Comparison of ENCODE assay signal across 15 cellular contexts in genomic region chr9:1267141-1267570, GRCh38.
DNase-seq lines count a peak whose midpoint lies in the region; ATAC-seq and FAIRE-seq lines count a peak whose summit lies in the region.
"Had no signal": no experiment of that assay in that cellular context is flagged by ENCODE, and none has a peak within 500 bp of the region (broad histone marks: within the 10 kb centered on the region; RNA-seq: fewer than 3 reads in every experiment).

No MANE protein-coding gene starts in this region.

- FAIRE-seq in RCC 7860 (lab: Jason Lieb, UNC) = no peak

- peaks cover 2% of the 10 kb centered on the region in 2 donors for H3K9me3 Mint-ChIP-seq in activated T-cell treated with anti-CD3 and anti-CD28 coated beads, Interleukin-2, amount 50 U/mL, for 72 hours
- H3K9me3 Mint-ChIP-seq: T-helper 1 cell treated with Interleukin-12 subunit alpha and Interleukin-12 subunit beta and Interleukin-4 antibody, amounts not matched to agents 30 μg/mL and 1 μg/mL, for 36 hours had no signal

- DNase-seq in Daoy (ENCODE audit: low read depth) = peak; percentile 27
- DNase-seq in activated T-cell treated with anti-CD3 and anti-CD28 coated beads, Interleukin-2, amount 50 U/mL, for 72 hours = no peak
- no peak for DNase-seq in D341Med (ENCODE audit: low spot score)
- DNase-seq in RCC 7860 (ENCODE audit: low spot score) = no peak
- DNase-seq in activated effector memory CD4-positive, alpha-beta T cell treated with Interleukin-2 at 50 U/mL for 16 hours = no peak
- DNase-seq: ACHN; dermis blood vessel endothelial cell; mammary epithelial cell; NCI-H146; ovary; stimulated activated CD4-positive, alpha-beta T cell treated with anti-CD3 and anti-CD28 coated beads, Interleukin-2, amount 100 ng/mL, for 48 hours had no signal

- no peak overlapping the region for H3K27ac Mint-ChIP-seq in activated T-cell treated with anti-CD3 and anti-CD28 coated beads, Interleukin-2, amount 50 U/mL, for 72 hours
- H3K27ac Mint-ChIP-seq: T-helper 1 cell treated with Interleukin-12 subunit alpha and Interleukin-12 subunit beta and Interleukin-4 antibody, amounts not matched to agents 30 μg/mL and 1 μg/mL, for 36 hours had no signal

- H3K27me3 Mint-ChIP-seq in activated T-cell treated with anti-CD3 and anti-CD28 coated beads, Interleukin-2, amount 50 U/mL, for 72 hours (ENCODE audit: low read depth) = no peaks in the 10 kb centered on the region

- no peaks in the 10 kb centered on the region for H3K36me3 Mint-ChIP-seq in activated T-cell treated with anti-CD3 and anti-CD28 coated beads, Interleukin-2, amount 50 U/mL, for 72 hours (ENCODE audit: insufficient read depth in 2 of 2)

- ATAC-seq in GM19025 (IDR thresholded peaks at IDR 0.05; ENCODE audit: low read depth, unreplicated experiment) (peak; percentile 90), HG02610 (IDR thresholded peaks at IDR 0.05; ENCODE audit: unreplicated experiment) (peak; percentile 96), HG03460 (IDR thresholded peaks at IDR 0.05; ENCODE audit: unreplicated experiment) (peak; percentile 83)
- no peak for ATAC-seq in activated T-cell treated with anti-CD3 and anti-CD28 coated beads, Interleukin-2, amount 50 U/mL, for 72 hours (replicated peaks in 1 of 2)

- no peaks in the 10 kb centered on the region for H3K4me1 Mint-ChIP-seq in activated T-cell treated with anti-CD3 and anti-CD28 coated beads, Interleukin-2, amount 50 U/mL, for 72 hours (ENCODE audit: low read depth)

- H3K4me3 Mint-ChIP-seq in activated T-cell treated with anti-CD3 and anti-CD28 coated beads, Interleukin-2, amount 50 U/mL, for 72 hours = no peak overlapping the region
- H3K4me3 Mint-ChIP-seq: T-helper 1 cell treated with Interleukin-12 subunit alpha and Interleukin-12 subunit beta and Interleukin-4 antibody, amounts not matched to agents 30 μg/mL and 1 μg/mL, for 36 hours had no signal

Comparison
In these comparisons a context has a peak if more than half of its experiments do, and no peak if none do; other contexts are left out.
1. ATAC-seq: peak in GM19025 (single experiment), HG02610 (single experiment) and HG03460 (single experiment); none in activated T-cell treated with anti-CD3 and anti-CD28 coated beads, Interleukin-2, amount 50 U/mL, for 72 hours (0 of 2).